In the genomic region with DNA sequence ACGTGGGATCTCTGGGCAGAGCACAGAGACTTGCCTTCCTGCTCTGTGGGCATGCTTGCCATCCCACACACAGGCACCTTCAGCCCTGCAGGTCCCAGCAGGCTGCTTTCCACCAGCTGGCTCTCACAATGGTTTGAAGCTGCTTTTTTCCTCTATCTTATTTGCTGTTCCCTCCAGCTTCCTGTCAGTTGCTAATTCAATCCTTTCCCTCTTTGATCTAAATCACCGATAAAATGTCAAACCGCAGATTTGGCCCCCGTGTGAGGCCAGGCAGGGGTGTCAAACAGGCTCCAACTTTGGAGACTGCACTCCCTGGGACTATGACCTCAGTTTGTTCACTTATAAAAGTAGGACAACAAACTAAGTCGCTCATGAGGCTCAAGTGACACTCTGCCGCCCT, we compare ENCODE assay signal across 20 cellular contexts. TPM values are rescaled to one million over a fixed set of nuclear protein-coding genes. Genes with fewer than 3 reads are reported as not detected.
DNase-seq lines count a peak whose midpoint lies in the region; ATAC-seq and TF ChIP-seq lines count a peak whose summit lies in the region.
"Had no signal": no experiment of that assay in that cellular context is flagged by ENCODE, and none has a peak within 500 bp of the region (broad histone marks: within the 10 kb centered on the region; RNA-seq: fewer than 3 reads in every experiment).

No MANE protein-coding gene starts in this region.

- ATAC-seq in Right ventricle myocardium inferior (no peak), left cardiac atrium (no peak)
- ATAC-seq in activated CD8-positive, alpha-beta memory T cell treated with anti-CD3 and anti-CD28 coated beads, Interleukin-2, amount 10 ng/mL, durations not matched to agents 7 days and 5 days = no peak
- ATAC-seq in effector memory CD8-positive, alpha-beta T cell (replicated peaks) = no peak
- ATAC-seq in activated CD4-positive, CD25-positive, alpha-beta regulatory T cell treated with anti-CD3 and anti-CD28 coated beads, Interleukin-2, amount 50 U/mL, for 24 hours = no peak

- H3K9me3 ChIP-seq in Loucy (ENCODE audit: insufficient read depth, low read depth, low read length) = no peaks in the 10 kb centered on the region

- DNase-seq in Right ventricle myocardium inferior (ENCODE audit: missing footprints) (peak; percentile 4), left cardiac atrium (no peak), type B pancreatic cell (ENCODE audit: extremely low spot score, unreplicated experiment) (no peak)
- no peak for DNase-seq in activated CD8-positive, alpha-beta memory T cell treated with anti-CD3 and anti-CD28 coated beads, Interleukin-2, amount 10 ng/mL, durations not matched to agents 7 days and 5 days
- no peak for DNase-seq in effector memory CD8-positive, alpha-beta T cell
- DNase-seq: AML-193; CD4-positive, alpha-beta T cell; DMS79 treated with DMSO at 0.1 percent for 48 hours; GDM1; GM23248; NCI-H2029; NCI-H2171 treated with DMSO at 0.1 percent for 48 hours; NCI-H82; Right ventricle myocardium superior had no signal

- H3K36me3 Mint-ChIP-seq in brain (peaks cover 32% of the 10 kb centered on the region), type B pancreatic cell (no peaks in the 10 kb centered on the region)
- H3K36me3 Mint-ChIP-seq in activated CD8-positive, alpha-beta memory T cell treated with anti-CD3 and anti-CD28 coated beads, Interleukin-2, amount 10 ng/mL, durations not matched to agents 7 days and 5 days = no peaks in the 10 kb centered on the region
- no peaks in the 10 kb centered on the region for H3K36me3 Mint-ChIP-seq in effector memory CD8-positive, alpha-beta T cell (ENCODE audit: insufficient read depth)

- H3F3A ChIP-seq in Loucy (ENCODE audit: low read depth) = no peaks in the 10 kb centered on the region

- TF ChIP-seq CTCF in Loucy (conservative IDR thresholded peaks at IDR 0.05; ENCODE audit: low read length) (no peak), brain (conservative IDR thresholded peaks at IDR 0.05) (no peak), type B pancreatic cell (conservative IDR thresholded peaks at IDR 0.05) (no peak)

- H3K27me3 ChIP-seq in Loucy (ENCODE audit: insufficient read depth, low read length, poor library complexity, severe bottlenecking) = no peaks in the 10 kb centered on the region

- H3K4me3 ChIP-seq in Loucy (ENCODE audit: low read length, poor library complexity, severe bottlenecking) = peak overlapping the region; percentile 35
- H3K4me3 ChIP-seq: GM23248 had no signal

- peaks cover 9% of the 10 kb centered on the region for H3K27me3 Mint-ChIP-seq in brain
- H3K27me3 Mint-ChIP-seq in type B pancreatic cell = peaks cover 25% of the 10 kb centered on the region
- H3K27me3 Mint-ChIP-seq in activated CD8-positive, alpha-beta memory T cell treated with anti-CD3 and anti-CD28 coated beads, Interleukin-2, amount 10 ng/mL, durations not matched to agents 7 days and 5 days = no peaks in the 10 kb centered on the region
- peaks cover 15 to 52% of the 10 kb centered on the region in 2 donors for H3K27me3 Mint-ChIP-seq in effector memory CD8-positive, alpha-beta T cell
- H3K27me3 Mint-ChIP-seq: CD4-positive, alpha-beta T cell had no signal

- H2AFZ ChIP-seq in Loucy (ENCODE audit: low read length) = no peak overlapping the region
- H2AFZ ChIP-seq: GM23248 had no signal

- H3K9me3 Mint-ChIP-seq in brain = peaks cover 0 to 2% (median 0%) of the 10 kb centered on the region in 5 experiments
- H3K9me3 Mint-ChIP-seq in type B pancreatic cell = no peaks in the 10 kb centered on the region
- H3K9me3 Mint-ChIP-seq in activated CD8-positive, alpha-beta memory T cell treated with anti-CD3 and anti-CD28 coated beads, Interleukin-2, amount 10 ng/mL, durations not matched to agents 7 days and 5 days (ENCODE audit: low read depth) = no peaks in the 10 kb centered on the region
- no peaks in the 10 kb centered on the region for H3K9me3 Mint-ChIP-seq in effector memory CD8-positive, alpha-beta T cell
- H3K9me3 Mint-ChIP-seq: CD4-positive, alpha-beta T cell had no signal

- H3K27ac Mint-ChIP-seq in brain (peak overlapping the region in 3 of 5 experiments; percentile 22 to 62 (median 47)), type B pancreatic cell (peak overlapping the region; percentile 39)
- no peak overlapping the region for H3K27ac Mint-ChIP-seq in activated CD8-positive, alpha-beta memory T cell treated with anti-CD3 and anti-CD28 coated beads, Interleukin-2, amount 10 ng/mL, durations not matched to agents 7 days and 5 days
- H3K27ac Mint-ChIP-seq in effector memory CD8-positive, alpha-beta T cell = no peak overlapping the region
- H3K27ac Mint-ChIP-seq: CD4-positive, alpha-beta T cell had no signal

- no peaks in the 10 kb centered on the region for H4K20me1 ChIP-seq in Loucy (ENCODE audit: insufficient read depth, low read length, poor library complexity, severe bottlenecking)

- no peaks in the 10 kb centered on the region for H3K36me3 ChIP-seq in Loucy (ENCODE audit: insufficient read depth, low read length)

- H3K79me2 ChIP-seq in Loucy (ENCODE audit: insufficient read depth, low read length) = no peaks in the 10 kb centered on the region

- peaks cover 82% of the 10 kb centered on the region for H3K4me1 ChIP-seq in Loucy (ENCODE audit: insufficient read depth, low read length, poor library complexity, severe bottlenecking)

- H3K9me2 ChIP-seq in Loucy (replicated peaks; ENCODE audit: low read depth, low read length) = no peaks in the 10 kb centered on the region

- peak overlapping the region; percentile 60 for H3K4me2 ChIP-seq in Loucy (ENCODE audit: low read depth, low read length, poor library complexity, severe bottlenecking)
- H3K4me2 ChIP-seq: KMS-11 had no signal

- CTCF ChIA-PET in activated CD8-positive, alpha-beta memory T cell treated with anti-CD3 and anti-CD28 coated beads, Interleukin-2, amount 10 ng/mL, durations not matched to agents 7 days and 5 days (lab: Charles Lee) = no interaction called here

- intact Hi-C loops in Right ventricle myocardium inferior (cut with DNase I) = no loop called here
- intact Hi-C loops in left cardiac atrium (cut with DNase I) = loop anchor here in 1 of 2 donors (5.0 kb wide), 1 partner anchor 42 kb away; a partner anchor contains a TSS

- H3K4me1 Mint-ChIP-seq in brain (peaks cover 43% of the 10 kb centered on the region), type B pancreatic cell (ENCODE audit: unreplicated experiment) (peaks cover 16% of the 10 kb centered on the region)
- no peaks in the 10 kb centered on the region for H3K4me1 Mint-ChIP-seq in activated CD8-positive, alpha-beta memory T cell treated with anti-CD3 and anti-CD28 coated beads, Interleukin-2, amount 10 ng/mL, durations not matched to agents 7 days and 5 days
- peaks cover 4 to 5% of the 10 kb centered on the region in 2 donors for H3K4me1 Mint-ChIP-seq in effector memory CD8-positive, alpha-beta T cell (ENCODE audit: low read depth in 2 of 2)

- peak overlapping the region; percentile 59 for H3K9ac ChIP-seq in Loucy (ENCODE audit: low read depth, low read length, poor library complexity, severe bottlenecking)
- H3K9ac ChIP-seq: GM23248, KMS-11 had no signal

- H3K4me3 Mint-ChIP-seq in brain (no peak overlapping the region), type B pancreatic cell (no peak overlapping the region)
- no peak overlapping the region for H3K4me3 Mint-ChIP-seq in activated CD8-positive, alpha-beta memory T cell treated with anti-CD3 and anti-CD28 coated beads, Interleukin-2, amount 10 ng/mL, durations not matched to agents 7 days and 5 days
- no peak overlapping the region for H3K4me3 Mint-ChIP-seq in effector memory CD8-positive, alpha-beta T cell
- H3K4me3 Mint-ChIP-seq: CD4-positive, alpha-beta T cell had no signal

RNA-seq across cellular contexts. Expression of a gene that starts 40.6 kb away (rescaled TPM):
- total RNA-seq in Right ventricle myocardium inferior (71.0 TPM), left cardiac atrium (10 to 100 TPM; 54.9 to 76.4 TPM), type B pancreatic cell (ENCODE audit: low replicate concordance) (85.1 and 101 TPM in 2 replicates)
- polyA plus RNA-seq in brain (ENCODE audit: insufficient read depth, low read depth, low replicate concordance) = 44.4 TPM
- total RNA-seq in activated CD8-positive, alpha-beta memory T cell treated with anti-CD3 and anti-CD28 coated beads, Interleukin-2, amount 10 ng/mL, durations not matched to agents 7 days and 5 days = 10 to 100 TPM; 28.1 to 38.5 TPM

RNA-seq across cellular contexts. Expression of a gene that starts 50.7 kb away (rescaled TPM):
- total RNA-seq in Right ventricle myocardium inferior = 0.16 TPM
- total RNA-seq in left cardiac atrium = under 1 TPM; 0.21 to 0.34 TPM
- polyA plus RNA-seq in brain (ENCODE audit: insufficient read depth, low read depth, low replicate concordance) = 46.0 TPM
- 2.9 and 4.9 TPM in 2 replicates for total RNA-seq in type B pancreatic cell (ENCODE audit: low replicate concordance)
- not detected for total RNA-seq in activated CD8-positive, alpha-beta memory T cell treated with anti-CD3 and anti-CD28 coated beads, Interleukin-2, amount 10 ng/mL, durations not matched to agents 7 days and 5 days
- total RNA-seq: A673, GM23248, NCI-H460 had no signal
- polyA plus RNA-seq: GM23248 had no signal

Comparison
In these comparisons a context has a peak if more than half of its experiments do, and no peak if none do; other contexts are left out.
1. H3K27ac Mint-ChIP-seq: peak in brain (3 of 5) and type B pancreatic cell (single experiment); none in activated CD8-positive, alpha-beta memory T cell treated with anti-CD3 and anti-CD28 coated beads, Interleukin-2, amount 10 ng/mL, durations not matched to agents 7 days and 5 days (single experiment) and effector memory CD8-positive, alpha-beta T cell (0 of 2).